1 cellular context compared by ENCODE assay signal in genomic region chr12:31644536-31644935, GRCh38.
A peak's percentile ranks its signal among the peaks of the same experiment; 100 is the strongest.
TF ChIP-seq lines count a peak whose summit lies in the region.

No MANE protein-coding gene starts in this region.

TF ChIP-seq in HepG2, 621 proteins besides CTCF, POLR2A, EP300 and RAD21 (continued from another document):
- no peak for TF ChIP-seq ZNF670 (CRISPR knock-in tag; IDR thresholded peaks at IDR 0.05; ENCODE audit: borderline replicate concordance)
- TF ChIP-seq ADNP (CRISPR knock-in tag; IDR thresholded peaks at IDR 0.05): no peak
- TF ChIP-seq ZNF652 (CRISPR knock-in tag; IDR thresholded peaks at IDR 0.05; ENCODE audit: borderline replicate concordance, low read depth): 0 out of 2 replicates have a peak, but pooled peaks have one; percentile 26
